5 cellular contexts compared by ENCODE assay signal in the genomic region with DNA sequence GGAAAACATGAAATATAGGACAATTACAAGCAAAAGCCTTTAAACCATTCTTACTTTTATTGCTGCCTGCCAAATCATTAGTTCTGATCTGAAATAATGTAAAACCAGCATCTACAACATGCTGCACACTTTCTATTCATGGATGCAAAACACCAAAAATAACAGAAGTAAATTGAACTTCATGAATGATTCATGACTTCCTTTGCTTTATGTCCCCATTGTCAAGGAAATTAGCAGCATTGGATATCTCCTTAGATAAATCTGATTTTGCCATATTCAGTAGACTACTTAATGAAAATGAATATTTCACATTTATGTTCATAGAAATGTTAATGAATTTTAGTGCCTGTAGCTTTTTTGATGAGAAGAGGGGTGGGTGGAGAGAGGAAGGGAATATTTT.
"Had no signal": no experiment of that assay in that cellular context is flagged by ENCODE, and none has a peak within 500 bp of the region (broad histone marks: within the 10 kb centered on the region; RNA-seq: fewer than 3 reads in every experiment).

No MANE protein-coding gene starts in this region.

- H3K4me3 ChIP-seq: K562 had no signal

- DNase-seq: KBM-7, KG1 had no signal

- ATAC-seq: HepG2, K562 had no signal

- H3K27ac ChIP-seq: HL-60 had no signal
